33 cellular contexts compared by ENCODE assay signal in genomic region chr10:78582540-78582939, GRCh38.
"Had no signal": no experiment of that assay in that cellular context is flagged by ENCODE, and none has a peak within 500 bp of the region (broad histone marks: within the 10 kb centered on the region; RNA-seq: fewer than 3 reads in every experiment).

No MANE protein-coding gene starts in this region.

- H3K9me3 ChIP-seq: Peyer's patch had no signal

- H3K9ac ChIP-seq: KMS-11 had no signal

- DNase-seq: activated B cell treated with CpG ODN at 0.5 μM for 24 hours; activated CD4-positive, alpha-beta memory T cell treated with anti-CD3 and anti-CD28 coated beads, Interleukin-2, amount 10 ng/mL, durations not matched to agents 7 days and 5 days; activated CD4-positive, alpha-beta T cell treated with anti-CD3 and anti-CD28 coated beads for 4 hours; activated CD4-positive, CD25-positive, alpha-beta regulatory T cell treated with anti-CD3 and anti-CD28 coated beads, Interleukin-2, amount 50 U/mL, for 72 hours; activated CD8-positive, alpha-beta memory T cell treated with anti-CD3 and anti-CD28 coated beads for 24 hours; activated CD8-positive, alpha-beta memory T cell treated with anti-CD3 and anti-CD28 coated beads, Interleukin-2, amount 10 ng/mL, durations not matched to agents 7 days and 5 days; activated CD8-positive, alpha-beta memory T cell treated with anti-CD3 and anti-CD28 coated beads, Interleukin-2, amount 50 U/mL, for 48 hours; activated effector memory CD4-positive, alpha-beta T cell treated with Interleukin-2 at 50 U/mL for 16 hours; activated naive CD4-positive, alpha-beta T cell treated with anti-CD3 and anti-CD28 coated beads, Interleukin-2, amount 10 ng/mL, durations not matched to agents 7 days and 5 days; activated naive CD8-positive, alpha-beta T cell treated with anti-CD3 and anti-CD28 coated beads, Interleukin-2, amount 50 U/mL, for 24 hours; activated T-cell treated with anti-CD3 and anti-CD28 coated beads, Interleukin-2, amount 50 U/mL, for 48 hours; anterior cingulate cortex; MM.1S; MV-4-11; NCI-H1092; NCI-H1436 treated with DMSO at 0.1 percent for 48 hours; NCI-H187; NCI-H2029 treated with DMSO at 0.1 percent for 48 hours; NCI-H2107; NCI-H2171; NCI-H510A; NCI-H526; NCI-H748 treated with DMSO at 0.1 percent for 48 hours; NK-92 treated with Interleukin-12 subunit alpha and Interleukin-12 subunit beta, amount 100 ng/mL, for 24 hours; PC-3; Peyer's patch; RPMI8226; SW 1271; T-helper 1 cell; T-helper 2 cell; T-helper 9 cell had no signal

- H3K27me3 ChIP-seq: Peyer's patch had no signal

- H3K36me3 ChIP-seq: Peyer's patch had no signal

- ATAC-seq: activated CD8-positive, alpha-beta memory T cell treated with anti-CD3 and anti-CD28 coated beads, Interleukin-2, amount 10 ng/mL, durations not matched to agents 7 days and 5 days; activated naive CD8-positive, alpha-beta T cell treated with anti-CD3 and anti-CD28 coated beads, Interleukin-2, amount 50 U/mL, for 24 hours; PC-3 had no signal

- H3K4me2 ChIP-seq: KMS-11 had no signal

- H3K27ac ChIP-seq: KMS-11, Peyer's patch, VCaP had no signal

- H3K4me3 ChIP-seq: Peyer's patch had no signal
